ENCODE assay signal across 8 cellular contexts in genomic region chr14:95320076-95320895, GRCh38. TPM values are rescaled to one million over a fixed set of nuclear protein-coding genes. Genes with fewer than 3 reads are reported as not detected.
DNase-seq lines count a peak whose midpoint lies in the region.

No MANE protein-coding gene starts in this region.

- H3K9me3 ChIP-seq in iPS DF 6.9 (ENCODE audit: control insufficient read depth, insufficient read depth, low read length) (no peaks in the 10 kb centered on the region), subcutaneous abdominal adipose tissue (ENCODE audit: control insufficient read depth in 5 of 5, low read length in 5 of 5) (no peaks in the 10 kb centered on the region)

- H3K27ac ChIP-seq in iPS DF 6.9 (ENCODE audit: low read length) (no peak overlapping the region), subcutaneous abdominal adipose tissue (ENCODE audit: low read depth, low read length) (no peak overlapping the region)

- peak overlapping the region; percentile 67 for H3K4me3 Mint-ChIP-seq in activated T-cell treated with anti-CD3 and anti-CD28 coated beads, Interleukin-2, amount 50 U/mL, for 24 hours
- H3K4me3 Mint-ChIP-seq in activated CD4-positive, alpha-beta memory T cell treated with anti-CD3 and anti-CD28 coated beads, Interleukin-2, amount 10 ng/mL, durations not matched to agents 7 days and 5 days: peak overlapping the region; percentile 63

- H3K27ac Mint-ChIP-seq in activated T-cell treated with anti-CD3 and anti-CD28 coated beads, Interleukin-2, amount 50 U/mL, for 24 hours: no peak overlapping the region
- no peak overlapping the region for H3K27ac Mint-ChIP-seq in activated CD4-positive, alpha-beta memory T cell treated with anti-CD3 and anti-CD28 coated beads, Interleukin-2, amount 10 ng/mL, durations not matched to agents 7 days and 5 days

- WGBS in iPS DF 6.9 (ENCODE audit: insufficient coverage, insufficient read length): no CpG with 5 or more reads among the region's 32 CpGs

- POLR2A ChIA-PET in activated CD4-positive, alpha-beta memory T cell treated with anti-CD3 and anti-CD28 coated beads, Interleukin-2, amount 10 ng/mL, durations not matched to agents 7 days and 5 days (lab: Charles Lee): interaction anchor here (1.9 kb wide), 1 partner anchor 163 kb away, joined by 4 read pairs; the partner anchor contains the start of gene DICER1

- no peaks in the 10 kb centered on the region for H3K9me3 Mint-ChIP-seq in activated T-cell treated with anti-CD3 and anti-CD28 coated beads, Interleukin-2, amount 50 U/mL, for 24 hours
- no peaks in the 10 kb centered on the region for H3K9me3 Mint-ChIP-seq in activated CD4-positive, alpha-beta memory T cell treated with anti-CD3 and anti-CD28 coated beads, Interleukin-2, amount 10 ng/mL, durations not matched to agents 7 days and 5 days

- H3K9ac ChIP-seq in subcutaneous abdominal adipose tissue (ENCODE audit: low read length in 5 of 5): peak overlapping the region in 2 of 5 donors; percentile 55 to 57

- peaks cover 65% of the 10 kb centered on the region for H3K27me3 Mint-ChIP-seq in activated T-cell treated with anti-CD3 and anti-CD28 coated beads, Interleukin-2, amount 50 U/mL, for 24 hours
- H3K27me3 Mint-ChIP-seq in activated CD4-positive, alpha-beta memory T cell treated with anti-CD3 and anti-CD28 coated beads, Interleukin-2, amount 10 ng/mL, durations not matched to agents 7 days and 5 days: peaks cover 56% of the 10 kb centered on the region

- no peaks in the 10 kb centered on the region for H3K36me3 ChIP-seq in iPS DF 6.9 (ENCODE audit: control insufficient read depth, insufficient read depth, low read length)
- H3K36me3 ChIP-seq in subcutaneous abdominal adipose tissue (ENCODE audit: control insufficient read depth in 5 of 5, insufficient read depth in 5 of 5, low read length in 5 of 5): no peaks in the 10 kb centered on the region

- H3K4me3 ChIP-seq in iPS DF 6.9 (ENCODE audit: low read length) (peak overlapping the region; percentile 25; the same call in 1 of the 2 replicates), subcutaneous abdominal adipose tissue (ENCODE audit: low read depth in 1 of 5, low read length in 5 of 5) (peak overlapping the region in 4 of 5 donors; percentile 42 to 59 (median 52))

- peaks cover 4% of the 10 kb centered on the region; the same call in 1 of the 2 replicates for H3K27me3 ChIP-seq in iPS DF 6.9 (ENCODE audit: control insufficient read depth, insufficient read depth, low read length)
- no peaks in the 10 kb centered on the region for H3K27me3 ChIP-seq in subcutaneous abdominal adipose tissue (ENCODE audit: control insufficient read depth in 5 of 5, insufficient read depth in 4 of 5, low read length in 5 of 5)

- CTCF ChIA-PET in activated CD4-positive, alpha-beta memory T cell treated with anti-CD3 and anti-CD28 coated beads, Interleukin-2, amount 10 ng/mL, durations not matched to agents 7 days and 5 days (lab: Charles Lee): interaction anchor here (0.6 kb wide), 1 partner anchor 381 kb away, joined by 3 read pairs; no protein-coding TSS in a partner anchor

- no peaks in the 10 kb centered on the region for H3K36me3 Mint-ChIP-seq in activated T-cell treated with anti-CD3 and anti-CD28 coated beads, Interleukin-2, amount 50 U/mL, for 24 hours (ENCODE audit: low read depth)
- H3K36me3 Mint-ChIP-seq in activated CD4-positive, alpha-beta memory T cell treated with anti-CD3 and anti-CD28 coated beads, Interleukin-2, amount 10 ng/mL, durations not matched to agents 7 days and 5 days (ENCODE audit: low read depth): no peaks in the 10 kb centered on the region

- no peak for DNase-seq in activated T-cell treated with anti-CD3 and anti-CD28 coated beads, Interleukin-2, amount 50 U/mL, for 24 hours
- no peak for DNase-seq in activated T-cell treated with anti-CD3 and anti-CD28 coated beads, Interleukin-2, amount 50 U/mL, for 48 hours
- DNase-seq in activated CD4-positive, alpha-beta memory T cell treated with anti-CD3 and anti-CD28 coated beads, Interleukin-2, amount 10 ng/mL, durations not matched to agents 7 days and 5 days: no peak
- no peak for DNase-seq in iPS DF 6.9 (ENCODE audit: low read depth, low spot score)
- DNase-seq in KG1 (lab: John Stamatoyannopoulos, UW): no peak
- DNase-seq in COLO668 (lab: John Stamatoyannopoulos, UW; ENCODE audit: unreplicated experiment): no peak
- no peak for DNase-seq in hepatic stellate cell (ENCODE audit: low spot score)

- H3K4me1 ChIP-seq in iPS DF 6.9 (ENCODE audit: control insufficient read depth, insufficient read depth, low read length): no peaks in the 10 kb centered on the region
- H3K4me1 ChIP-seq in subcutaneous abdominal adipose tissue (ENCODE audit: control insufficient read depth in 5 of 5, insufficient read depth in 5 of 5, low read length in 5 of 5): peaks cover 4 to 46% (median 40%) of the 10 kb centered on the region in 5 donors

- peaks cover 10% of the 10 kb centered on the region for H3K4me1 Mint-ChIP-seq in activated T-cell treated with anti-CD3 and anti-CD28 coated beads, Interleukin-2, amount 50 U/mL, for 24 hours (ENCODE audit: low read depth)
- peaks cover 13% of the 10 kb centered on the region for H3K4me1 Mint-ChIP-seq in activated CD4-positive, alpha-beta memory T cell treated with anti-CD3 and anti-CD28 coated beads, Interleukin-2, amount 10 ng/mL, durations not matched to agents 7 days and 5 days

RNA-seq across cellular contexts. Expression of gene CLMN, which starts 0.6 kb away (rescaled TPM):
- total RNA-seq in activated CD4-positive, alpha-beta memory T cell treated with anti-CD3 and anti-CD28 coated beads, Interleukin-2, amount 10 ng/mL, durations not matched to agents 7 days and 5 days: under 1 TPM; 0.33 to 0.48 TPM
